In the genomic region with DNA sequence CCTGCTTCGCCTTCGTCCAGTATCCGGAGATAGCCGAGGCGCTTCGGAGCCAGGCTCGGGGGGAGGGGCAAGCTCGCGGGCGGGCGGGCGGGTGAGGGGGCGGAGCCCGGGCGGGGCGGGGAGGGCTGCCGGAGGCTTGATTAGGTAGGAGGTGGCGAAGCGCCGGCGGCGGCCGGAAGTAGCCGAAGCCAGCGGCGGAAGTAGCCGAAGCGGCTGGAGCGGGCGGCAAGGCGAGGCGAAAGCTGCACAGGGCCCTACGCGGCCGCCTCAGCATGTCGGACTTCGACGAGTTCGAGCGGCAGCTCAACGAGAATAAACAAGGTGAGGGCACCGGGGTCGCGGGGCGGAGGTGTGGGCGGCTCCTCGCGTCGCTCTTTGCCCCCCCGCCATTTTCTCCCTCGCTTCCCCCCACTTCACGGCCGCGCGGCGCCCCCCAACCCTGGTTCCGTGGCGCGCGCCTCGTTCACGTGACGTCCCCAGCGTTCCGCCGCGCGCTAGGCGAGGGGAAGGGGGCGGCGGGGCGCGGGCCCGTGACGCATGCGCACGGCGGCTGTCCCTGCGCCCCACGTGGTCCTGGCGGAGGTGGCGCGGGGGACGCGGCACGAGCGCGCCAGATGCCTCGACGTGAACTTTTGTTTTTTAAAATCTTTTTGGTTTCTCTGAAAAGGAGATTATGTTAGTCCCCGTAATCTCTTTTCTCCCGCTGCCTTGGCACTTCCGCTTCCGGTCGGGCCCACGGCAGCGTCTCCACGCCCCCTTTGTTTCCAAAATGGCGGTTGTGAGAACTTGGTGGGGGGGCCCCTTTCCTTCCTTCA, we compare ENCODE assay signal across 1 cellular context.
TF ChIP-seq lines count a peak whose summit lies in the region.

A gene (plus strand): TSS at position 203 of the 815 bp plus-strand sequence. CDS start 70 bp downstream, at position 273.

TF ChIP-seq in HepG2, 621 proteins besides CTCF, POLR2A, EP300 and RAD21 (continued from another document and continues in another):
- TF ChIP-seq, protein P1, sequence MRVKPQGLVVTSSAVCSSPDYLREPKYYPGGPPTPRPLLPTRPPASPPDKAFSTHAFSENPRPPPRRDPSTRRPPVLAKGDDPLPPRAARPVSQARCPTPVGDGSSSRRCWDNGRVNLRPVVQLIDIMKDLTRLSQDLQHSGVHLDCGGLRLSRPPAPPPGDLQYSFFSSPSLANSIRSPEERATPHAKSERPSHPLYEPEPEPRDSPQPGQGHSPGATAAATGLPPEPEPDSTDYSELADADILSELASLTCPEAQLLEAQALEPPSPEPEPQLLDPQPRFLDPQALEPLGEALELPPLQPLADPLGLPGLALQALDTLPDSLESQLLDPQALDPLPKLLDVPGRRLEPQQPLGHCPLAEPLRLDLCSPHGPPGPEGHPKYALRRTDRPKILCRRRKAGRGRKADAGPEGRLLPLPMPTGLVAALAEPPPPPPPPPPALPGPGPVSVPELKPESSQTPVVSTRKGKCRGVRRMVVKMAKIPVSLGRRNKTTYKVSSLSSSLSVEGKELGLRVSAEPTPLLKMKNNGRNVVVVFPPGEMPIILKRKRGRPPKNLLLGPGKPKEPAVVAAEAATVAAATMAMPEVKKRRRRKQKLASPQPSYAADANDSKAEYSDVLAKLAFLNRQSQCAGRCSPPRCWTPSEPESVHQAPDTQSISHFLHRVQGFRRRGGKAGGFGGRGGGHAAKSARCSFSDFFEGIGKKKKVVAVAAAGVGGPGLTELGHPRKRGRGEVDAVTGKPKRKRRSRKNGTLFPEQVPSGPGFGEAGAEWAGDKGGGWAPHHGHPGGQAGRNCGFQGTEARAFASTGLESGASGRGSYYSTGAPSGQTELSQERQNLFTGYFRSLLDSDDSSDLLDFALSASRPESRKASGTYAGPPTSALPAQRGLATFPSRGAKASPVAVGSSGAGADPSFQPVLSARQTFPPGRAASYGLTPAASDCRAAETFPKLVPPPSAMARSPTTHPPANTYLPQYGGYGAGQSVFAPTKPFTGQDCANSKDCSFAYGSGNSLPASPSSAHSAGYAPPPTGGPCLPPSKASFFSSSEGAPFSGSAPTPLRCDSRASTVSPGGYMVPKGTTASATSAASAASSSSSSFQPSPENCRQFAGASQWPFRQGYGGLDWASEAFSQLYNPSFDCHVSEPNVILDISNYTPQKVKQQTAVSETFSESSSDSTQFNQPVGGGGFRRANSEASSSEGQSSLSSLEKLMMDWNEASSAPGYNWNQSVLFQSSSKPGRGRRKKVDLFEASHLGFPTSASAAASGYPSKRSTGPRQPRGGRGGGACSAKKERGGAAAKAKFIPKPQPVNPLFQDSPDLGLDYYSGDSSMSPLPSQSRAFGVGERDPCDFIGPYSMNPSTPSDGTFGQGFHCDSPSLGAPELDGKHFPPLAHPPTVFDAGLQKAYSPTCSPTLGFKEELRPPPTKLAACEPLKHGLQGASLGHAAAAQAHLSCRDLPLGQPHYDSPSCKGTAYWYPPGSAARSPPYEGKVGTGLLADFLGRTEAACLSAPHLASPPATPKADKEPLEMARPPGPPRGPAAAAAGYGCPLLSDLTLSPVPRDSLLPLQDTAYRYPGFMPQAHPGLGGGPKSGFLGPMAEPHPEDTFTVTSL (CRISPR knock-in tag; IDR thresholded peaks at IDR 0.05; ENCODE audit: borderline replicate concordance), result 0 out of 2 replicates have a peak, but pooled peaks have one; percentile 45
- TF ChIP-seq, protein P2, sequence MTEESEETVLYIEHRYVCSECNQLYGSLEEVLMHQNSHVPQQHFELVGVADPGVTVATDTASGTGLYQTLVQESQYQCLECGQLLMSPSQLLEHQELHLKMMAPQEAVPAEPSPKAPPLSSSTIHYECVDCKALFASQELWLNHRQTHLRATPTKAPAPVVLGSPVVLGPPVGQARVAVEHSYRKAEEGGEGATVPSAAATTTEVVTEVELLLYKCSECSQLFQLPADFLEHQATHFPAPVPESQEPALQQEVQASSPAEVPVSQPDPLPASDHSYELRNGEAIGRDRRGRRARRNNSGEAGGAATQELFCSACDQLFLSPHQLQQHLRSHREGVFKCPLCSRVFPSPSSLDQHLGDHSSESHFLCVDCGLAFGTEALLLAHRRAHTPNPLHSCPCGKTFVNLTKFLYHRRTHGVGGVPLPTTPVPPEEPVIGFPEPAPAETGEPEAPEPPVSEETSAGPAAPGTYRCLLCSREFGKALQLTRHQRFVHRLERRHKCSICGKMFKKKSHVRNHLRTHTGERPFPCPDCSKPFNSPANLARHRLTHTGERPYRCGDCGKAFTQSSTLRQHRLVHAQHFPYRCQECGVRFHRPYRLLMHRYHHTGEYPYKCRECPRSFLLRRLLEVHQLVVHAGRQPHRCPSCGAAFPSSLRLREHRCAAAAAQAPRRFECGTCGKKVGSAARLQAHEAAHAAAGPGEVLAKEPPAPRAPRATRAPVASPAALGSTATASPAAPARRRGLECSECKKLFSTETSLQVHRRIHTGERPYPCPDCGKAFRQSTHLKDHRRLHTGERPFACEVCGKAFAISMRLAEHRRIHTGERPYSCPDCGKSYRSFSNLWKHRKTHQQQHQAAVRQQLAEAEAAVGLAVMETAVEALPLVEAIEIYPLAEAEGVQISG (CRISPR knock-in tag; IDR thresholded peaks at IDR 0.05), result peak; percentile 82
- TF ChIP-seq HNRNPLL (IDR thresholded peaks at IDR 0.05; ENCODE audit: low read depth, low read length, poor library complexity, severe bottlenecking), result peak; percentile 31
- TF ChIP-seq, protein P3, sequence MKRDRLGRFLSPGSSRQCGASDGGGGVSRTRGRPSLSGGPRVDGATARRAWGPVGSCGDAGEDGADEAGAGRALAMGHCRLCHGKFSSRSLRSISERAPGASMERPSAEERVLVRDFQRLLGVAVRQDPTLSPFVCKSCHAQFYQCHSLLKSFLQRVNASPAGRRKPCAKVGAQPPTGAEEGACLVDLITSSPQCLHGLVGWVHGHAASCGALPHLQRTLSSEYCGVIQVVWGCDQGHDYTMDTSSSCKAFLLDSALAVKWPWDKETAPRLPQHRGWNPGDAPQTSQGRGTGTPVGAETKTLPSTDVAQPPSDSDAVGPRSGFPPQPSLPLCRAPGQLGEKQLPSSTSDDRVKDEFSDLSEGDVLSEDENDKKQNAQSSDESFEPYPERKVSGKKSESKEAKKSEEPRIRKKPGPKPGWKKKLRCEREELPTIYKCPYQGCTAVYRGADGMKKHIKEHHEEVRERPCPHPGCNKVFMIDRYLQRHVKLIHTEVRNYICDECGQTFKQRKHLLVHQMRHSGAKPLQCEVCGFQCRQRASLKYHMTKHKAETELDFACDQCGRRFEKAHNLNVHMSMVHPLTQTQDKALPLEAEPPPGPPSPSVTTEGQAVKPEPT (CRISPR knock-in tag; IDR thresholded peaks at IDR 0.05; ENCODE audit: low read depth), result 0 out of 2 replicates have a peak, but pooled peaks have one; percentile 53
- peak; percentile 43; the same call in 1 of the 2 replicates for TF ChIP-seq TOPORS (CRISPR knock-in tag; IDR thresholded peaks at IDR 0.05)
- TF ChIP-seq SCMH1 (CRISPR knock-in tag; IDR thresholded peaks at IDR 0.05; ENCODE audit: borderline replicate concordance), result no peak
- TF ChIP-seq TAF1 (CRISPR knock-in tag; IDR thresholded peaks at IDR 0.05), result peak; percentile 70
- TF ChIP-seq, protein P4, sequence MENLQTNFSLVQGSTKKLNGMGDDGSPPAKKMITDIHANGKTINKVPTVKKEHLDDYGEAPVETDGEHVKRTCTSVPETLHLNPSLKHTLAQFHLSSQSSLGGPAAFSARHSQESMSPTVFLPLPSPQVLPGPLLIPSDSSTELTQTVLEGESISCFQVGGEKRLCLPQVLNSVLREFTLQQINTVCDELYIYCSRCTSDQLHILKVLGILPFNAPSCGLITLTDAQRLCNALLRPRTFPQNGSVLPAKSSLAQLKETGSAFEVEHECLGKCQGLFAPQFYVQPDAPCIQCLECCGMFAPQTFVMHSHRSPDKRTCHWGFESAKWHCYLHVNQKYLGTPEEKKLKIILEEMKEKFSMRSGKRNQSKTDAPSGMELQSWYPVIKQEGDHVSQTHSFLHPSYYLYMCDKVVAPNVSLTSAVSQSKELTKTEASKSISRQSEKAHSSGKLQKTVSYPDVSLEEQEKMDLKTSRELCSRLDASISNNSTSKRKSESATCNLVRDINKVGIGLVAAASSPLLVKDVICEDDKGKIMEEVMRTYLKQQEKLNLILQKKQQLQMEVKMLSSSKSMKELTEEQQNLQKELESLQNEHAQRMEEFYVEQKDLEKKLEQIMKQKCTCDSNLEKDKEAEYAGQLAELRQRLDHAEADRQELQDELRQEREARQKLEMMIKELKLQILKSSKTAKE (CRISPR knock-in tag; IDR thresholded peaks at IDR 0.05; ENCODE audit: borderline replicate concordance), result 0 out of 2 replicates have a peak, but pooled peaks have one; percentile 32
- TF ChIP-seq, protein P5, sequence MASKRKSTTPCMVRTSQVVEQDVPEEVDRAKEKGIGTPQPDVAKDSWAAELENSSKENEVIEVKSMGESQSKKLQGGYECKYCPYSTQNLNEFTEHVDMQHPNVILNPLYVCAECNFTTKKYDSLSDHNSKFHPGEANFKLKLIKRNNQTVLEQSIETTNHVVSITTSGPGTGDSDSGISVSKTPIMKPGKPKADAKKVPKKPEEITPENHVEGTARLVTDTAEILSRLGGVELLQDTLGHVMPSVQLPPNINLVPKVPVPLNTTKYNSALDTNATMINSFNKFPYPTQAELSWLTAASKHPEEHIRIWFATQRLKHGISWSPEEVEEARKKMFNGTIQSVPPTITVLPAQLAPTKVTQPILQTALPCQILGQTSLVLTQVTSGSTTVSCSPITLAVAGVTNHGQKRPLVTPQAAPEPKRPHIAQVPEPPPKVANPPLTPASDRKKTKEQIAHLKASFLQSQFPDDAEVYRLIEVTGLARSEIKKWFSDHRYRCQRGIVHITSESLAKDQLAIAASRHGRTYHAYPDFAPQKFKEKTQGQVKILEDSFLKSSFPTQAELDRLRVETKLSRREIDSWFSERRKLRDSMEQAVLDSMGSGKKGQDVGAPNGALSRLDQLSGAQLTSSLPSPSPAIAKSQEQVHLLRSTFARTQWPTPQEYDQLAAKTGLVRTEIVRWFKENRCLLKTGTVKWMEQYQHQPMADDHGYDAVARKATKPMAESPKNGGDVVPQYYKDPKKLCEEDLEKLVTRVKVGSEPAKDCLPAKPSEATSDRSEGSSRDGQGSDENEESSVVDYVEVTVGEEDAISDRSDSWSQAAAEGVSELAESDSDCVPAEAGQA (IDR thresholded peaks at IDR 0.05; ENCODE audit: low read depth), result peak; percentile 74
- TF ChIP-seq, protein P5 (CRISPR knock-in tag; IDR thresholded peaks at IDR 0.05; ENCODE audit: borderline replicate concordance), result no peak
- TF ChIP-seq AHR (CRISPR knock-in tag; IDR thresholded peaks at IDR 0.05), result 0 out of 2 replicates have a peak, but pooled peaks have one; percentile 29
- TF ChIP-seq SIN3B (IDR thresholded peaks at IDR 0.05; ENCODE audit: low read length), result peak; percentile 78; the same call in 1 of the 2 replicates
- TF ChIP-seq LCORL (IDR thresholded peaks at IDR 0.05), result no peak
- TF ChIP-seq LCORL (CRISPR knock-in tag; IDR thresholded peaks at IDR 0.05), result no peak
- peak; percentile 46; the same call in 1 of the 2 replicates for TF ChIP-seq HIVEP1 (CRISPR knock-in tag; IDR thresholded peaks at IDR 0.05)
- TF ChIP-seq RFX3 (CRISPR knock-in tag; IDR thresholded peaks at IDR 0.05), result no peak
- TF ChIP-seq, protein P6, sequence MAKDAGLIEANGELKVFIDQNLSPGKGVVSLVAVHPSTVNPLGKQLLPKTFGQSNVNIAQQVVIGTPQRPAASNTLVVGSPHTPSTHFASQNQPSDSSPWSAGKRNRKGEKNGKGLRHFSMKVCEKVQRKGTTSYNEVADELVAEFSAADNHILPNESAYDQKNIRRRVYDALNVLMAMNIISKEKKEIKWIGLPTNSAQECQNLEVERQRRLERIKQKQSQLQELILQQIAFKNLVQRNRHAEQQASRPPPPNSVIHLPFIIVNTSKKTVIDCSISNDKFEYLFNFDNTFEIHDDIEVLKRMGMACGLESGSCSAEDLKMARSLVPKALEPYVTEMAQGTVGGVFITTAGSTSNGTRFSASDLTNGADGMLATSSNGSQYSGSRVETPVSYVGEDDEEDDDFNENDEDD (CRISPR knock-in tag; IDR thresholded peaks at IDR 0.05; ENCODE audit: borderline replicate concordance), result peak; percentile 82; the same call in 1 of the 2 replicates
- TF ChIP-seq DNMT1 (CRISPR knock-in tag; IDR thresholded peaks at IDR 0.05), result peak; percentile 87; the same call in 1 of the 2 replicates
- TF ChIP-seq ZNF616 (CRISPR knock-in tag; IDR thresholded peaks at IDR 0.05; ENCODE audit: low read depth), result 0 out of 2 replicates have a peak, but pooled peaks have one; percentile 37
- TF ChIP-seq, protein P7, sequence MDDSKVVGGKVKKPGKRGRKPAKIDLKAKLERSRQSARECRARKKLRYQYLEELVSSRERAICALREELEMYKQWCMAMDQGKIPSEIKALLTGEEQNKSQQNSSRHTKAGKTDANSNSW (CRISPR knock-in tag; IDR thresholded peaks at IDR 0.05; ENCODE audit: borderline replicate concordance), result peak; percentile 69; the same call in 1 of the 2 replicates
- no peak for TF ChIP-seq KLF13 (CRISPR knock-in tag; IDR thresholded peaks at IDR 0.05)
- TF ChIP-seq ESRRA (CRISPR knock-in tag; IDR thresholded peaks at IDR 0.05; ENCODE audit: low read depth), result 0 out of 2 replicates have a peak, but pooled peaks have one; percentile 26
- TF ChIP-seq, protein P8, sequence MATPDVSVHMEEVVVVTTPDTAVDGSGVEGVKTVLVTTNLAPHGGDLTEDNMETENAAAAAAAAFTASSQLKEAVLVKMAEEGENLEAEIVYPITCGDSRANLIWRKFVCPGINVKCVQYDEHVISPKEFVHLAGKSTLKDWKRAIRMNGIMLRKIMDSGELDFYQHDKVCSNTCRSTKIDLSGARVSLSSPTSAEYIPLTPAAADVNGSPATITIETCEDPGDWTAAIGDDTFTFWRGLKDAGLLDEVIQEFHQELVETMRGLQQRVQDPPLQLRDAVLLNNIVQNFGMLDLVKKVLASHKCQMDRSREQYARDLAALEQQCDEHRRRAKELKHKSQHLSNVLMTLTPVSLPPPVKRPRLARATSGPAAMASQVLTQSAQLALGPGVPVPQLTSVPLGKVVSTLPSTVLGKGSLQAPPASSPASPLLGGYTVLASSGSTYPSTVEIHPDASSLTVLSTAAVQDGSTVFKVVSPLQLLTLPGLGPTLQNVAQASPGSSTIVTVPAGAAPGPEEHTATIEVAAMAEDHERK (CRISPR knock-in tag; IDR thresholded peaks at IDR 0.05; ENCODE audit: low read depth), result no peak
- TF ChIP-seq, protein P9, sequence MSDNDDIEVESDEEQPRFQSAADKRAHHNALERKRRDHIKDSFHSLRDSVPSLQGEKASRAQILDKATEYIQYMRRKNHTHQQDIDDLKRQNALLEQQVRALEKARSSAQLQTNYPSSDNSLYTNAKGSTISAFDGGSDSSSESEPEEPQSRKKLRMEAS (IDR thresholded peaks at IDR 0.05), result peak; percentile 96
- no peak for TF ChIP-seq ZKSCAN8 (CRISPR knock-in tag; IDR thresholded peaks at IDR 0.05; ENCODE audit: borderline replicate concordance)
